ENCODE assay signal across 8 cellular contexts in genomic region chr1:223129229-223129851, GRCh38. TPM values are rescaled to one million over a fixed set of nuclear protein-coding genes. Genes with fewer than 3 reads are reported as not detected.
DNase-seq lines count a peak whose midpoint lies in the region; ATAC-seq and TF ChIP-seq lines count a peak whose summit lies in the region.

No MANE protein-coding gene starts in this region.

- H3K4me3 Mint-ChIP-seq in activated T-helper 1 cell treated with anti-CD3 and anti-CD28 coated beads, Interleukin-12 subunit alpha, Interleukin-12 subunit beta, Interleukin-2, Interleukin-4 antibody, amounts not matched to agents 30 ng/mL and 10 ng/mL and 1 ng/mL, durations not matched to agents 14 hours and 24 hours and 36 hours: no peak overlapping the region

- H3K27me3 ChIP-seq in A673 (replicated peaks; ENCODE audit: insufficient read depth, low read depth, low read length, poor library complexity) (no peaks in the 10 kb centered on the region), thoracic aorta (replicated peaks; ENCODE audit: insufficient read depth) (no peaks in the 10 kb centered on the region)

- H3K36me3 ChIP-seq in A673 (ENCODE audit: insufficient read depth, low read length, poor library complexity, severe bottlenecking) (no peaks in the 10 kb centered on the region), thoracic aorta (no peaks in the 10 kb centered on the region)

- peaks cover 24% of the 10 kb centered on the region for H3K27me3 Mint-ChIP-seq in activated T-helper 1 cell treated with anti-CD3 and anti-CD28 coated beads, Interleukin-12 subunit alpha, Interleukin-12 subunit beta, Interleukin-2, Interleukin-4 antibody, amounts not matched to agents 30 ng/mL and 10 ng/mL and 1 ng/mL, durations not matched to agents 14 hours and 24 hours and 36 hours (ENCODE audit: insufficient read depth)

- H3K27ac ChIP-seq in A673 (ENCODE audit: low read depth, low read length, poor library complexity, severe bottlenecking): no peak overlapping the region
- H3K27ac ChIP-seq in thoracic aorta: no peak overlapping the region

- H3K27ac Mint-ChIP-seq in activated T-helper 1 cell treated with anti-CD3 and anti-CD28 coated beads, Interleukin-12 subunit alpha, Interleukin-12 subunit beta, Interleukin-2, Interleukin-4 antibody, amounts not matched to agents 30 ng/mL and 10 ng/mL and 1 ng/mL, durations not matched to agents 14 hours and 24 hours and 36 hours: no peak overlapping the region

- intact Hi-C loops in A673 (cut with micrococcal nuclease; ENCODE audit: unreplicated experiment): no loop called here
- intact Hi-C loops in activated T-helper 1 cell treated with anti-CD3 and anti-CD28 coated beads, Interleukin-12 subunit alpha, Interleukin-12 subunit beta, Interleukin-2, Interleukin-4 antibody, amounts not matched to agents 30 ng/mL and 10 ng/mL and 1 ng/mL, durations not matched to agents 14 hours and 24 hours and 36 hours (cut with micrococcal nuclease): loop anchor here (10.0 kb wide), 1 partner anchor 395 kb away; the partner anchor contains the start of gene FAM177B

- H3K4me1 ChIP-seq in A673 (ENCODE audit: insufficient read depth, low read length, poor library complexity, severe bottlenecking) (peaks cover 4% of the 10 kb centered on the region), thoracic aorta (ENCODE audit: control insufficient read depth in 1 of 2, low read depth in 2 of 2) (peaks cover 1 to 18% of the 10 kb centered on the region in 2 donors)

- peaks cover 16% of the 10 kb centered on the region for H3K4me1 Mint-ChIP-seq in activated T-helper 1 cell treated with anti-CD3 and anti-CD28 coated beads, Interleukin-12 subunit alpha, Interleukin-12 subunit beta, Interleukin-2, Interleukin-4 antibody, amounts not matched to agents 30 ng/mL and 10 ng/mL and 1 ng/mL, durations not matched to agents 14 hours and 24 hours and 36 hours (ENCODE audit: low read depth)

- H3K9me3 Mint-ChIP-seq in activated T-helper 1 cell treated with anti-CD3 and anti-CD28 coated beads, Interleukin-12 subunit alpha, Interleukin-12 subunit beta, Interleukin-2, Interleukin-4 antibody, amounts not matched to agents 30 ng/mL and 10 ng/mL and 1 ng/mL, durations not matched to agents 14 hours and 24 hours and 36 hours: no peaks in the 10 kb centered on the region

- CTCF ChIA-PET in A673 (lab: Charles Lee): no interaction called here

- BruUV-seq in A673 (replicated peaks; lab: Mats Ljungman, UMichigan): no TSS peak

- TF ChIP-seq CTCF in A673 (conservative IDR thresholded peaks at IDR 0.05; ENCODE audit: low read depth, low read length) (peak; percentile 76), GM20000 (IDR thresholded peaks at IDR 0.05; ENCODE audit: extremely low read depth, missing control alignments) (peak; percentile 70), fibroblast of villous mesenchyme (IDR thresholded peaks at IDR 0.05; ENCODE audit: insufficient read depth, low read depth, low read length) (peak; percentile 87), thoracic aorta (IDR thresholded peaks at IDR 0.05) (peak; percentile 90)

- DNase-seq in A673 (ENCODE audit: low spot score): peak; percentile 29
- DNase-seq in GM20000 (ENCODE audit: low spot score): peak; percentile 67
- DNase-seq in NCI-H1048 (lab: John Stamatoyannopoulos, UW): peak; percentile 35
- DNase-seq in activated T-helper 1 cell treated with anti-CD3 and anti-CD28 coated beads, Interleukin-12 subunit alpha, Interleukin-12 subunit beta, Interleukin-2, Interleukin-4 antibody, amounts not matched to agents 30 ng/mL and 10 ng/mL and 1 ng/mL, durations not matched to agents 14 hours and 24 hours and 36 hours (ENCODE audit: low spot score): peak; percentile 43
- DNase-seq in fibroblast of villous mesenchyme (ENCODE audit: low read depth): peak; percentile 38
- DNase-seq in nucleus accumbens (lab: John Stamatoyannopoulos, UW): peak in 44 of 56 donors; percentile 4 to 79 (median 32)
- DNase-seq in thoracic aorta (ENCODE audit: low spot score): no peak

- H3K4me3 ChIP-seq in A673 (ENCODE audit: low read depth, low read length, poor library complexity, severe bottlenecking) (no peak overlapping the region), fibroblast of villous mesenchyme (ENCODE audit: low read depth, low read length) (peak overlapping the region; percentile 19), thoracic aorta (peak overlapping the region; percentile 64)

- POLR2A ChIA-PET in A673 (lab: Charles Lee; ENCODE audit: low non-redundant PET): no interaction called here

- no peaks in the 10 kb centered on the region for H3K36me3 Mint-ChIP-seq in activated T-helper 1 cell treated with anti-CD3 and anti-CD28 coated beads, Interleukin-12 subunit alpha, Interleukin-12 subunit beta, Interleukin-2, Interleukin-4 antibody, amounts not matched to agents 30 ng/mL and 10 ng/mL and 1 ng/mL, durations not matched to agents 14 hours and 24 hours and 36 hours (ENCODE audit: low read depth)

- H3K9me3 ChIP-seq in A673 (ENCODE audit: low read depth, low read length, poor library complexity, severe bottlenecking) (no peaks in the 10 kb centered on the region), thoracic aorta (no peaks in the 10 kb centered on the region)

- ATAC-seq in thoracic aorta (ENCODE audit: insufficient number of reproducible peaks, low FRiP score, low read depth) (no peak), GM18519 (IDR thresholded peaks at IDR 0.05; ENCODE audit: low FRiP score, unreplicated experiment) (no peak)

RNA-seq across cellular contexts. Expression of gene TLR5, which starts 13.7 kb away (rescaled TPM):
- total RNA-seq in A673 (2021) (0.95 and 1.5 TPM in 2 replicates), fibroblast of villous mesenchyme (not detected in 2 replicates), thoracic aorta (10 to 100 TPM in 1 of 2 donors, 1 to 10 TPM in 1; 5.4 to 20.2 TPM)
- not detected in 2 replicates for total RNA-seq in activated T-helper 1 cell treated with anti-CD3 and anti-CD28 coated beads, Interleukin-12 subunit alpha, Interleukin-12 subunit beta, Interleukin-2, Interleukin-4 antibody, amounts not matched to agents 30 ng/mL and 10 ng/mL and 1 ng/mL, durations not matched to agents 14 hours and 24 hours and 36 hours
